ENCODE assay signal across 1 cellular context in genomic region chr19:43949803-43950202, GRCh38. TPM values are rescaled to one million over a fixed set of nuclear protein-coding genes. Genes with fewer than 3 reads are reported as not detected.
"Had no signal": no experiment of that assay in that cellular context is flagged by ENCODE, and none has a peak within 500 bp of the region (broad histone marks: within the 10 kb centered on the region; RNA-seq: fewer than 3 reads in every experiment).

No MANE protein-coding gene starts in this region.

RNA-seq across cellular contexts. Expression of gene ZNF155, which starts 34.2 kb away (rescaled TPM):
- total RNA-seq: ascending aorta had no signal
